8 cellular contexts compared by ENCODE assay signal in genomic region chr1:19597463-19598309, GRCh38. TPM values are rescaled to one million over a fixed set of nuclear protein-coding genes. Genes with fewer than 3 reads are reported as not detected.
DNase-seq lines count a peak whose midpoint lies in the region; ATAC-seq and TF ChIP-seq lines count a peak whose summit lies in the region.

No MANE protein-coding gene starts in this region.

- peaks cover 56% of the 10 kb centered on the region for H3K4me1 ChIP-seq in CD4-positive, CD25-positive, alpha-beta regulatory T cell (ENCODE audit: control insufficient read depth, insufficient read depth, low read length, poor library complexity, severe bottlenecking)
- H3K4me1 ChIP-seq in GM23338 (ENCODE audit: insufficient read depth) (peaks cover 10% of the 10 kb centered on the region), SJCRH30 (peaks cover 4% of the 10 kb centered on the region; the same call in 1 of the 2 replicates), testis (peaks cover 16% of the 10 kb centered on the region)

- peaks cover 7% of the 10 kb centered on the region for H3K27me3 Mint-ChIP-seq in CD4-positive, CD25-positive, alpha-beta regulatory T cell
- H3K27me3 Mint-ChIP-seq in GM23338 (ENCODE audit: insufficient read depth, low read depth, poor library complexity), result peaks cover 7% of the 10 kb centered on the region

- H3K4me2 ChIP-seq in GM23338, result peak overlapping the region; percentile 82

- peak overlapping the region; percentile 99 to 100 (median 100) for H3K27ac Mint-ChIP-seq in CD4-positive, CD25-positive, alpha-beta regulatory T cell
- H3K27ac Mint-ChIP-seq in GM23338, result peak overlapping the region; percentile 82

- H3K36me3 ChIP-seq in CD4-positive, CD25-positive, alpha-beta regulatory T cell (ENCODE audit: control insufficient read depth, insufficient read depth, low read length), result peaks cover 8% of the 10 kb centered on the region
- H3K36me3 ChIP-seq in GM23338 (ENCODE audit: insufficient read depth), result no peaks in the 10 kb centered on the region
- H3K36me3 ChIP-seq in SJCRH30, result peaks cover 6% of the 10 kb centered on the region; the same call in 1 of the 2 replicates
- no peaks in the 10 kb centered on the region for H3K36me3 ChIP-seq in testis (ENCODE audit: low read depth, missing control alignments)

- H3K27ac ChIP-seq in CD4-positive, CD25-positive, alpha-beta regulatory T cell (ENCODE audit: insufficient read depth, low read length, poor library complexity, severe bottlenecking), result peak overlapping the region; percentile 100
- peak overlapping the region; percentile 57; the same call in 1 of the 2 replicates for H3K27ac ChIP-seq in GM23338 (ENCODE audit: low read depth)
- peak overlapping the region; percentile 93 for H3K27ac ChIP-seq in SJCRH30
- H3K27ac ChIP-seq in testis, result peak overlapping the region; percentile 79 to 87

- no peak for TF ChIP-seq POLR2A in testis (IDR thresholded peaks at IDR 0.05)

- ATAC-seq in CD4-positive, CD25-positive, alpha-beta regulatory T cell (ENCODE audit: low read depth in 2 of 2), result peak; percentile 42 to 47
- ATAC-seq in GM23338, result peak; percentile 46; the same call in 2 of the 3 replicates

- H3K9me3 Mint-ChIP-seq in CD4-positive, CD25-positive, alpha-beta regulatory T cell, result peaks cover 0 to 2% (median 0%) of the 10 kb centered on the region in 7 donors
- H3K9me3 Mint-ChIP-seq in GM23338, result no peaks in the 10 kb centered on the region

- H3K4me1 Mint-ChIP-seq in CD4-positive, CD25-positive, alpha-beta regulatory T cell, result peaks cover 30 to 62% (median 47%) of the 10 kb centered on the region in 4 donors
- H3K4me1 Mint-ChIP-seq in GM23338, result peaks cover 10% of the 10 kb centered on the region

- H3K9me3 ChIP-seq in CD4-positive, CD25-positive, alpha-beta regulatory T cell (ENCODE audit: control insufficient read depth in 2 of 2, low read length in 2 of 2), result no peaks in the 10 kb centered on the region
- no peaks in the 10 kb centered on the region for H3K9me3 ChIP-seq in SJCRH30 (replicated peaks)
- H3K9me3 ChIP-seq in testis, result no peaks in the 10 kb centered on the region

- H3K27me3 ChIP-seq in CD4-positive, CD25-positive, alpha-beta regulatory T cell (ENCODE audit: control insufficient read depth, insufficient read depth, low read length), result no peaks in the 10 kb centered on the region
- H3K27me3 ChIP-seq in GM23338 (ENCODE audit: insufficient read depth) (no peaks in the 10 kb centered on the region), SJCRH30 (no peaks in the 10 kb centered on the region), testis (no peaks in the 10 kb centered on the region)

- H3K9me2 ChIP-seq in GM23338 (ENCODE audit: insufficient read depth), result no peaks in the 10 kb centered on the region

- peak overlapping the region; percentile 95 to 100 (median 99) for H3K4me3 Mint-ChIP-seq in CD4-positive, CD25-positive, alpha-beta regulatory T cell
- peak overlapping the region; percentile 100 for H3K4me3 Mint-ChIP-seq in GM23338

- no peak for TF ChIP-seq CTCF in GM23338 (conservative IDR thresholded peaks at IDR 0.05; ENCODE audit: low read depth in 2 of 2)
- no peak for TF ChIP-seq CTCF in testis (IDR thresholded peaks at IDR 0.05)

- no peak overlapping the region for H2AFZ ChIP-seq in GM23338

- peaks cover 56% of the 10 kb centered on the region for H3K79me2 ChIP-seq in GM23338 (replicated peaks; ENCODE audit: insufficient read depth)

- H3K36me3 Mint-ChIP-seq in CD4-positive, CD25-positive, alpha-beta regulatory T cell, result peaks cover 24% of the 10 kb centered on the region
- no peaks in the 10 kb centered on the region for H3K36me3 Mint-ChIP-seq in GM23338 (ENCODE audit: low read depth)

- peak; percentile 59 to 82 (median 81) for DNase-seq in CD4-positive, CD25-positive, alpha-beta regulatory T cell
- DNase-seq in GM23338 (ENCODE audit: low spot score), result peak; percentile 54
- DNase-seq in SJCRH30, result peak in 1 of 2 experiments; percentile 60
- DNase-seq in dermis blood vessel endothelial cell, result peak; percentile 76
- DNase-seq in lung microvascular endothelial cell (ENCODE audit: low read depth in 2 of 2), result peak; percentile 70 to 79
- no peak for DNase-seq in testis
- DNase-seq in DMS153 (lab: John Stamatoyannopoulos, UW), result no peak
- DNase-seq in SKM-1 treated with dmso at 0.1 percent for 144 hours (lab: John Stamatoyannopoulos, UW; ENCODE audit: unreplicated experiment), result no peak

- intact Hi-C loops in testis (cut with DNase I; ENCODE audit: low total_unique reads), result no loop called here

- 8 to 13% methylated on average over 16 to 23 of the region's 23 CpGs for WGBS in testis, 2 donors

- no peaks in the 10 kb centered on the region for H3F3A ChIP-seq in GM23338 (replicated peaks; ENCODE audit: low read depth)

- peak overlapping the region; percentile 91 for H3K4me3 ChIP-seq in CD4-positive, CD25-positive, alpha-beta regulatory T cell (ENCODE audit: low read depth, low read length)
- H3K4me3 ChIP-seq in GM23338, result peak overlapping the region; percentile 90
- peak overlapping the region; percentile 92 for H3K4me3 ChIP-seq in SJCRH30
- peak overlapping the region; percentile 89 to 99 for H3K4me3 ChIP-seq in testis

- peaks cover 19% of the 10 kb centered on the region for H4K20me1 ChIP-seq in GM23338 (replicated peaks; ENCODE audit: insufficient read depth)

TF ChIP-seq in GM23338, 12 proteins besides CTCF, POLR2A, EP300 and RAD21:
- no peak for TF ChIP-seq NANOG (IDR thresholded peaks at IDR 0.05; ENCODE audit: borderline replicate concordance)
- 0 out of 2 replicates have a peak, but pooled peaks have one; percentile 28 for TF ChIP-seq CREB1 (CRISPR knock-in tag; IDR thresholded peaks at IDR 0.05; ENCODE audit: low read depth)

RNA-seq across cellular contexts. Expression of gene NBL1, which starts 46.4 kb away (rescaled TPM):
- total RNA-seq in CD4-positive, CD25-positive, alpha-beta regulatory T cell, result 3.3 TPM
- 1 to 10 TPM in 3 of 4 donors, under 1 TPM in 1; 0.39 to 1.4 (median 1.2) TPM for polyA plus RNA-seq in CD4-positive, CD25-positive, alpha-beta regulatory T cell
- 8.0 and 10.6 TPM in 2 replicates for total RNA-seq in GM23338 (2014; rRNA removed; shearing (Covaris generic))
- polyA plus RNA-seq in GM23338 (2016; fragmentation: Nextera tagmentation; extraction: Ambion mirVana) (5.4 and 6.1 TPM in 2 replicates), testis (ENCODE audit: insufficient read depth, low read depth, low replicate concordance) (141 TPM)
- total RNA-seq in SJCRH30 (2014; rRNA removed; shearing (Covaris generic)), result 3.5 and 4.4 TPM in 2 replicates
- total RNA-seq in dermis blood vessel endothelial cell (98.2 and 156 TPM in 2 replicates), lung microvascular endothelial cell (92.8 and 199 TPM in 2 replicates), testis (10 to 100 TPM; 44.3 to 73.3 TPM)

Comparison
In these comparisons a context has a peak if more than half of its experiments do, and no peak if none do; other contexts are left out.
1. DNase-seq: peak in CD4-positive, CD25-positive, alpha-beta regulatory T cell (3 of 3), GM23338 (single experiment), dermis blood vessel endothelial cell (single experiment) and lung microvascular endothelial cell (2 of 2); none in testis (single experiment), DMS153 (single experiment) and SKM-1 treated with dmso at 0.1 percent for 144 hours (single experiment).
2. Peak in every context shown above with its lines, with median percentiles within 50 percentile points of each other: H3K27ac ChIP-seq and H3K4me3 ChIP-seq.